ENCODE assay signal across 16 cellular contexts in genomic region chr4:108144451-108144850, GRCh38. TPM values are rescaled to one million over a fixed set of nuclear protein-coding genes. Genes with fewer than 3 reads are reported as not detected.
DNase-seq lines count a peak whose midpoint lies in the region; ATAC-seq and TF ChIP-seq lines count a peak whose summit lies in the region.
"Had no signal": no experiment of that assay in that cellular context is flagged by ENCODE, and none has a peak within 500 bp of the region (broad histone marks: within the 10 kb centered on the region; RNA-seq: fewer than 3 reads in every experiment).

No MANE protein-coding gene starts in this region.

- H3K4me2 ChIP-seq in OCI-LY1 (ENCODE audit: low read length) (peak overlapping the region; percentile 39; the same call in 1 of the 2 replicates), trophoblast cell (ENCODE audit: low read length) (no peak overlapping the region), mammary epithelial cell (ENCODE audit: insufficient read depth, low read depth, low read length) (no peak overlapping the region)
- H3K4me2 ChIP-seq: A549 had no signal

- H2AFZ ChIP-seq in OCI-LY1 (ENCODE audit: low read length) (no peak overlapping the region), trophoblast cell (ENCODE audit: insufficient read depth, low read length, poor library complexity) (no peak overlapping the region), mammary epithelial cell (ENCODE audit: low read depth, low read length) (no peak overlapping the region)

- H3K18ac ChIP-seq in trophoblast cell (ENCODE audit: low read length): no peak overlapping the region

- no peaks in the 10 kb centered on the region for H3K9me3 Mint-ChIP-seq in activated T-helper 2 cell treated with anti-CD3 and anti-CD28 coated beads, Interferon-gamma antibody, Interleukin-2, Interleukin-4, amounts not matched to agents 10 μg/mL and 5 μg/mL and 100 μg/mL, durations not matched to agents 14 hours and 24 hours and 36 hours
- no peaks in the 10 kb centered on the region for H3K9me3 Mint-ChIP-seq in MCF 10A (ENCODE audit: unreplicated experiment)

- H4K12ac ChIP-seq in trophoblast cell (ENCODE audit: low read depth, low read length): no peak overlapping the region

- POLR2A ChIA-PET in MCF 10A (lab: Yijun Ruan, JAX): interaction anchor here (0.6 kb wide), 1 partner anchor 1653 kb away, joined by 4 read pairs; no protein-coding TSS in a partner anchor

- no peaks in the 10 kb centered on the region for H3K9me2 ChIP-seq in OCI-LY1 (ENCODE audit: low read depth, low read length)

- peaks cover 38% of the 10 kb centered on the region for H3K36me3 Mint-ChIP-seq in activated T-helper 2 cell treated with anti-CD3 and anti-CD28 coated beads, Interferon-gamma antibody, Interleukin-2, Interleukin-4, amounts not matched to agents 10 μg/mL and 5 μg/mL and 100 μg/mL, durations not matched to agents 14 hours and 24 hours and 36 hours (ENCODE audit: low read depth)
- H3K36me3 Mint-ChIP-seq in MCF 10A (ENCODE audit: insufficient read depth, unreplicated experiment): no peaks in the 10 kb centered on the region

- H3K27me3 ChIP-seq in OCI-LY1 (ENCODE audit: insufficient read depth, low read length): no peaks in the 10 kb centered on the region
- H3K27me3 ChIP-seq in trophoblast cell (ENCODE audit: insufficient read depth, low read length): no peaks in the 10 kb centered on the region
- H3K27me3 ChIP-seq in mammary epithelial cell (ENCODE audit: insufficient read depth, low read length): peaks cover 5% of the 10 kb centered on the region
- no peaks in the 10 kb centered on the region for H3K27me3 ChIP-seq in MG63
- H3K27me3 ChIP-seq: brain microvascular endothelial cell had no signal

- intact Hi-C loops in activated T-helper 2 cell treated with anti-CD3 and anti-CD28 coated beads, Interferon-gamma antibody, Interleukin-2, Interleukin-4, amounts not matched to agents 10 μg/mL and 5 μg/mL and 100 μg/mL, durations not matched to agents 14 hours and 24 hours and 36 hours (cut with micrococcal nuclease): loop anchor here (2.0 to 10.0 kb wide), 2 partner anchors 20 to 280 kb away; no protein-coding TSS in a partner anchor
- intact Hi-C loops in mammary epithelial cell (cut with micrococcal nuclease) (no loop called here), MCF 10A (cut with micrococcal nuclease) (no loop called here)

- H3K4me3 ChIP-seq in OCI-LY1 (ENCODE audit: low read depth, low read length, poor library complexity, severe bottlenecking) (no peak overlapping the region), trophoblast cell (ENCODE audit: low read depth, low read length) (no peak overlapping the region), mammary epithelial cell (replicated peaks in 1 of 3; ENCODE audit: insufficient read depth in 1 of 3, low read depth in 2 of 3, low read length in 3 of 3) (no peak overlapping the region), MG63 (no peak overlapping the region)
- H3K4me3 ChIP-seq: A549, uterus had no signal

- H3K23ac ChIP-seq in trophoblast cell (ENCODE audit: low read length): peak overlapping the region; percentile 14

- peaks cover 94% of the 10 kb centered on the region for H3K79me2 ChIP-seq in OCI-LY1 (ENCODE audit: insufficient read depth, low read length)
- H3K79me2 ChIP-seq in trophoblast cell (ENCODE audit: control insufficient read depth, insufficient read depth, low read length, poor library complexity): no peaks in the 10 kb centered on the region
- H3K79me2 ChIP-seq in mammary epithelial cell (ENCODE audit: insufficient read depth, low read length): no peaks in the 10 kb centered on the region

- H3K9ac ChIP-seq in OCI-LY1 (ENCODE audit: low read length) (no peak overlapping the region; the same call in 1 of the 2 replicates), trophoblast cell (ENCODE audit: low read length) (no peak overlapping the region), mammary epithelial cell (ENCODE audit: insufficient read depth, low read length) (no peak overlapping the region)

- peaks cover 86% of the 10 kb centered on the region for H3K4me1 Mint-ChIP-seq in activated T-helper 2 cell treated with anti-CD3 and anti-CD28 coated beads, Interferon-gamma antibody, Interleukin-2, Interleukin-4, amounts not matched to agents 10 μg/mL and 5 μg/mL and 100 μg/mL, durations not matched to agents 14 hours and 24 hours and 36 hours (ENCODE audit: low read depth)
- peaks cover 2% of the 10 kb centered on the region for H3K4me1 Mint-ChIP-seq in MCF 10A (ENCODE audit: insufficient read depth, unreplicated experiment)

- no peak overlapping the region for H4K91ac ChIP-seq in trophoblast cell (ENCODE audit: low read depth, low read length)

- H3K4me1 ChIP-seq in OCI-LY1 (ENCODE audit: insufficient read depth, low read length, severe bottlenecking) (peaks cover 95% of the 10 kb centered on the region), trophoblast cell (ENCODE audit: control insufficient read depth in 1 of 2, insufficient read depth in 2 of 2, low read length in 2 of 2) (no peaks in the 10 kb centered on the region), mammary epithelial cell (ENCODE audit: insufficient read depth, low read length) (no peaks in the 10 kb centered on the region)
- H3K4me1 ChIP-seq: A549, uterus had no signal

- dilution Hi-C loops in mammary epithelial cell (cut with HindIII; ENCODE audit: low sequenced_read_pairs): no loop called here

- no peak for TF ChIP-seq CTCF in OCI-LY1 (IDR thresholded peaks at IDR 0.05; ENCODE audit: low read length)
- no peak for TF ChIP-seq CTCF in mammary epithelial cell (conservative IDR thresholded peaks at IDR 0.05 in 1 of 2, IDR thresholded peaks at IDR 0.05 in 1 of 2; ENCODE audit: extremely low read depth in 1 of 2, insufficient read depth in 1 of 2, low read depth in 1 of 2, low read length in 2 of 2)
- no peak for TF ChIP-seq CTCF in MCF 10A (IDR thresholded peaks at IDR 0.05; ENCODE audit: unreplicated experiment)

- no peak overlapping the region for H2AK5ac ChIP-seq in trophoblast cell (ENCODE audit: low read length)

- CTCF ChIA-PET in mammary epithelial cell (lab: Charles Lee; ENCODE audit: low non-redundant PET) (no interaction called here), MCF 10A (lab: Yijun Ruan, JAX) (no interaction called here)

- peak overlapping the region; percentile 32 for H3K4me3 Mint-ChIP-seq in activated T-helper 2 cell treated with anti-CD3 and anti-CD28 coated beads, Interferon-gamma antibody, Interleukin-2, Interleukin-4, amounts not matched to agents 10 μg/mL and 5 μg/mL and 100 μg/mL, durations not matched to agents 14 hours and 24 hours and 36 hours (ENCODE audit: low read depth)
- H3K4me3 Mint-ChIP-seq in MCF 10A (ENCODE audit: unreplicated experiment): no peak overlapping the region

- H3K27me3 Mint-ChIP-seq in activated T-helper 2 cell treated with anti-CD3 and anti-CD28 coated beads, Interferon-gamma antibody, Interleukin-2, Interleukin-4, amounts not matched to agents 10 μg/mL and 5 μg/mL and 100 μg/mL, durations not matched to agents 14 hours and 24 hours and 36 hours (ENCODE audit: low read depth): no peaks in the 10 kb centered on the region
- no peaks in the 10 kb centered on the region for H3K27me3 Mint-ChIP-seq in MCF 10A (ENCODE audit: insufficient read depth, unreplicated experiment)

- H3K14ac ChIP-seq in trophoblast cell (ENCODE audit: low read length): no peak overlapping the region

- ATAC-seq in activated CD4-positive, CD25-positive, alpha-beta regulatory T cell treated with anti-CD3 and anti-CD28 coated beads, Interleukin-2, amount 50 U/mL, for 24 hours: peak; percentile 61 to 64
- ATAC-seq: A549, left ventricle myocardium superior had no signal

- no peak overlapping the region for H2BK12ac ChIP-seq in trophoblast cell (ENCODE audit: low read length)

- no peak overlapping the region for H4K8ac ChIP-seq in trophoblast cell (ENCODE audit: low read depth, low read length)

- H3K36me3 ChIP-seq in OCI-LY1 (ENCODE audit: insufficient read depth, low read length) (peaks cover 72% of the 10 kb centered on the region), trophoblast cell (ENCODE audit: control insufficient read depth in 1 of 2, insufficient read depth in 2 of 2, low read length in 2 of 2) (no peaks in the 10 kb centered on the region), mammary epithelial cell (ENCODE audit: insufficient read depth, low read length) (no peaks in the 10 kb centered on the region), MG63 (no peaks in the 10 kb centered on the region)
- H3K36me3 ChIP-seq: brain microvascular endothelial cell, uterus had no signal

- H3K27ac ChIP-seq in OCI-LY1 (ENCODE audit: low read depth, low read length, poor library complexity, severe bottlenecking): peak overlapping the region; percentile 0
- H3K27ac ChIP-seq in trophoblast cell (ENCODE audit: low read depth, low read length): no peak overlapping the region
- H3K27ac ChIP-seq in mammary epithelial cell (ENCODE audit: insufficient read depth, low read depth, low read length): no peak overlapping the region
- H3K27ac ChIP-seq: A549, brain microvascular endothelial cell, uterus had no signal

- no peaks in the 10 kb centered on the region for H3K79me1 ChIP-seq in trophoblast cell (ENCODE audit: low read length)

- no peak overlapping the region for H3K4ac ChIP-seq in trophoblast cell (ENCODE audit: low read depth, low read length)

- H3K9me3 ChIP-seq in OCI-LY1 (ENCODE audit: low read length) (no peaks in the 10 kb centered on the region), trophoblast cell (ENCODE audit: insufficient read depth, low read depth, low read length) (no peaks in the 10 kb centered on the region), mammary epithelial cell (replicated peaks; ENCODE audit: insufficient read depth, low read length) (no peaks in the 10 kb centered on the region), MG63 (no peaks in the 10 kb centered on the region)
- H3K9me3 ChIP-seq: A549, uterus had no signal

- no peaks in the 10 kb centered on the region for H3F3A ChIP-seq in OCI-LY1 (ENCODE audit: insufficient read depth, low read length)

- DNase-seq in activated CD4-positive, CD25-positive, alpha-beta regulatory T cell (lab: John Stamatoyannopoulos, UW): no peak
- no peak for DNase-seq in activated T-helper 2 cell treated with anti-CD3 and anti-CD28 coated beads, Interferon-gamma antibody, Interleukin-2, Interleukin-4, amounts not matched to agents 10 μg/mL and 5 μg/mL and 100 μg/mL, durations not matched to agents 14 hours and 24 hours and 36 hours (ENCODE audit: low spot score)
- DNase-seq in trophoblast cell (no peak), mammary epithelial cell (no peak), MG63 (no peak), MCF 10A (ENCODE audit: unreplicated experiment) (no peak)
- DNase-seq: activated CD8-positive, alpha-beta memory T cell treated with anti-CD3 and anti-CD28 coated beads, Interleukin-2, amount 50 U/mL, for 4 hours; brain microvascular endothelial cell; left ventricle myocardium superior; NCI-H2081 treated with DMSO at 0.1 percent for 48 hours; NK-92 treated with Interleukin-12 subunit alpha and Interleukin-12 subunit beta, amount 100 ng/mL, for 24 hours; SHP77; uterus had no signal

- no peaks in the 10 kb centered on the region for H4K20me1 ChIP-seq in OCI-LY1 (ENCODE audit: insufficient read depth, low read length)
- no peaks in the 10 kb centered on the region for H4K20me1 ChIP-seq in mammary epithelial cell (ENCODE audit: insufficient read depth, low read length)

- H2BK120ac ChIP-seq in trophoblast cell (ENCODE audit: insufficient read depth, low read length, poor library complexity): no peak overlapping the region

- H2BK5ac ChIP-seq in trophoblast cell (ENCODE audit: low read depth, low read length, poor library complexity): no peak overlapping the region

- peak overlapping the region; percentile 78 for H3K27ac Mint-ChIP-seq in activated T-helper 2 cell treated with anti-CD3 and anti-CD28 coated beads, Interferon-gamma antibody, Interleukin-2, Interleukin-4, amounts not matched to agents 10 μg/mL and 5 μg/mL and 100 μg/mL, durations not matched to agents 14 hours and 24 hours and 36 hours
- H3K27ac Mint-ChIP-seq in MCF 10A (ENCODE audit: low read depth, unreplicated experiment): no peak overlapping the region

- BruUV-seq in mammary epithelial cell (replicated peaks; lab: Mats Ljungman, UMichigan) (no TSS peak), MCF 10A (replicated peaks; lab: Mats Ljungman, UMichigan) (no TSS peak)

- no CpG with 5 or more reads among the region's 3 CpGs for WGBS in trophoblast cell (ENCODE audit: extremely low coverage, insufficient coverage, insufficient read length)
- WGBS in mammary epithelial cell (ENCODE audit: low coverage, missing lambda C conversion rate): 37% methylated on average over 3 of the region's 3 CpGs

- in situ Hi-C loops in mammary epithelial cell (cut with MboI; ENCODE audit: low sequenced_read_pairs in 2 of 2): no loop called here

RNA-seq across cellular contexts. Expression of gene LEF1, which starts 24.3 kb away (rescaled TPM):
- 74.0 and 77.0 TPM in 2 replicates for total RNA-seq in activated T-helper 2 cell treated with anti-CD3 and anti-CD28 coated beads, Interferon-gamma antibody, Interleukin-2, Interleukin-4, amounts not matched to agents 10 μg/mL and 5 μg/mL and 100 μg/mL, durations not matched to agents 14 hours and 24 hours and 36 hours
- polyA plus RNA-seq in trophoblast cell (2013): 15.9 and 18.3 TPM in 2 replicates
- total RNA-seq in mammary epithelial cell (1 to 10 TPM in 1 of 2 donors, under 1 TPM in 1; 0.67 to 4.0 TPM), MCF 10A (2022) (2.0 and 3.0 TPM in 2 replicates)
- 0.53 TPM for polyA plus RNA-seq in mammary epithelial cell
- polyA minus RNA-seq in mammary epithelial cell: 11.4 TPM
- total RNA-seq in MG63 (2014; rRNA removed; shearing (Covaris generic); ENCODE audit: low replicate concordance): not detected in 2 replicates
- polyA plus RNA-seq: A549 had no signal

Comparison
In these comparisons a context has a peak if more than half of its experiments do, and no peak if none do; other contexts are left out.
1. RNA of gene LEF1, which starts 24.3 kb away (total RNA-seq): 74.0 to 77.0 TPM in activated T-helper 2 cell treated with anti-CD3 and anti-CD28 coated beads, Interferon-gamma antibody, Interleukin-2, Interleukin-4, amounts not matched to agents 10 μg/mL and 5 μg/mL and 100 μg/mL, durations not matched to agents 14 hours and 24 hours and 36 hours; 0.67 to 4.0 TPM in mammary epithelial cell, 2.0 to 3.0 TPM in MCF 10A and not detected in MG63; every median in the first group is over 10 times any median in the second.